8 cellular contexts compared by ENCODE assay signal in genomic region chr18:72652990-72653593, GRCh38.
DNase-seq lines count a peak whose midpoint lies in the region; ATAC-seq and TF ChIP-seq lines count a peak whose summit lies in the region.

No MANE protein-coding gene starts in this region.

- no peaks in the 10 kb centered on the region for H3K9me3 Mint-ChIP-seq in endothelial cell (ENCODE audit: unreplicated experiment)
- H3K9me3 Mint-ChIP-seq in CD8-positive, alpha-beta memory T cell: peaks cover 0 to 16% (median 7%) of the 10 kb centered on the region in 5 donors

- H3K9me3 ChIP-seq in CD8-positive, alpha-beta memory T cell (ENCODE audit: low read length): no peaks in the 10 kb centered on the region

- H3K36me3 ChIP-seq in CD8-positive, alpha-beta memory T cell (ENCODE audit: insufficient read depth, low read length): no peaks in the 10 kb centered on the region

- H3K27me3 ChIP-seq in CD8-positive, alpha-beta memory T cell (ENCODE audit: insufficient read depth, low read length, poor library complexity, severe bottlenecking): no peaks in the 10 kb centered on the region

- H3K4me1 ChIP-seq in CD8-positive, alpha-beta memory T cell (ENCODE audit: insufficient read depth, low read length): no peaks in the 10 kb centered on the region

- ATAC-seq in HG03457 (IDR thresholded peaks at IDR 0.05; ENCODE audit: unreplicated experiment): peak; percentile 95

- no peaks in the 10 kb centered on the region for H3K36me3 Mint-ChIP-seq in endothelial cell (ENCODE audit: low read depth, unreplicated experiment)
- H3K36me3 Mint-ChIP-seq in CD8-positive, alpha-beta memory T cell: no peaks in the 10 kb centered on the region

- DNase-seq in GM12864 (ENCODE audit: low read depth): no peak
- DNase-seq in GM20000 (ENCODE audit: low spot score): peak; percentile 52
- DNase-seq in RWPE1 (ENCODE audit: low spot score): peak; percentile 9
- peak; percentile 69 for DNase-seq in endothelial cell (ENCODE audit: low spot score)
- DNase-seq in stimulated activated CD4-positive, alpha-beta T cell treated with anti-CD3 and anti-CD28 coated beads, Interleukin-12 subunit alpha, Interleukin-12 subunit beta, amount 100 ng/mL, for 4 hours: peak; percentile 4
- DNase-seq in T-helper 9 cell: no peak
- no peak for DNase-seq in CD8-positive, alpha-beta memory T cell

- H3K27me3 Mint-ChIP-seq in endothelial cell (ENCODE audit: unreplicated experiment): no peaks in the 10 kb centered on the region
- H3K27me3 Mint-ChIP-seq in CD8-positive, alpha-beta memory T cell: no peaks in the 10 kb centered on the region

- H3K4me3 ChIP-seq in GM12864 (ENCODE audit: low read depth, low read length): no peak overlapping the region
- H3K4me3 ChIP-seq in CD8-positive, alpha-beta memory T cell (ENCODE audit: low read length): no peak overlapping the region

- TF ChIP-seq CTCF in GM12864 (IDR thresholded peaks at IDR 0.05; ENCODE audit: low read depth, low read length, missing control alignments) (peak; percentile 60), GM20000 (IDR thresholded peaks at IDR 0.05; ENCODE audit: extremely low read depth, missing control alignments) (peak; percentile 52), RWPE1 (conservative IDR thresholded peaks at IDR 0.05; ENCODE audit: low read depth) (peak; percentile 59), endothelial cell (IDR thresholded peaks at IDR 0.05; ENCODE audit: unreplicated experiment) (peak; percentile 49)

- no peaks in the 10 kb centered on the region for H3K4me1 Mint-ChIP-seq in endothelial cell (ENCODE audit: unreplicated experiment)
- H3K4me1 Mint-ChIP-seq in CD8-positive, alpha-beta memory T cell: no peaks in the 10 kb centered on the region

- CTCF ChIA-PET in RWPE1 (lab: Yijun Ruan, JAX): interaction anchor here (0.6 kb wide), 2 partner anchors 70 to 109 kb away, joined by 3 read pairs; partner anchors contain the start of gene CBLN2
- CTCF ChIA-PET in CD8-positive, alpha-beta memory T cell (lab: Charles Lee): no interaction called here

- no peak overlapping the region for H3K27ac ChIP-seq in RWPE1
- H3K27ac ChIP-seq in CD8-positive, alpha-beta memory T cell (ENCODE audit: low read depth, low read length): no peak overlapping the region

- no peak overlapping the region for H3K4me3 Mint-ChIP-seq in endothelial cell (ENCODE audit: unreplicated experiment)
- H3K4me3 Mint-ChIP-seq in CD8-positive, alpha-beta memory T cell: no peak overlapping the region

- POLR2A ChIA-PET in RWPE1 (lab: Yijun Ruan, JAX; ENCODE audit: low non-redundant PET): no interaction called here
- POLR2A ChIA-PET in CD8-positive, alpha-beta memory T cell (lab: Charles Lee): no interaction called here

- no peak overlapping the region for H3K27ac Mint-ChIP-seq in endothelial cell (ENCODE audit: unreplicated experiment)
- H3K27ac Mint-ChIP-seq in CD8-positive, alpha-beta memory T cell: no peak overlapping the region

Comparison
In these comparisons a context has a peak if more than half of its experiments do, and no peak if none do; other contexts are left out.
1. DNase-seq: peak in GM20000 (single experiment), RWPE1 (single experiment), endothelial cell (single experiment) and stimulated activated CD4-positive, alpha-beta T cell treated with anti-CD3 and anti-CD28 coated beads, Interleukin-12 subunit alpha, Interleukin-12 subunit beta, amount 100 ng/mL, for 4 hours (single experiment); none in GM12864 (single experiment), T-helper 9 cell (single experiment) and CD8-positive, alpha-beta memory T cell (0 of 5).
2. Peak in every context shown above with its lines, with median percentiles within 50 percentile points of each other: CTCF ChIP-seq.